23 cellular contexts compared by ENCODE assay signal in the genomic region with DNA sequence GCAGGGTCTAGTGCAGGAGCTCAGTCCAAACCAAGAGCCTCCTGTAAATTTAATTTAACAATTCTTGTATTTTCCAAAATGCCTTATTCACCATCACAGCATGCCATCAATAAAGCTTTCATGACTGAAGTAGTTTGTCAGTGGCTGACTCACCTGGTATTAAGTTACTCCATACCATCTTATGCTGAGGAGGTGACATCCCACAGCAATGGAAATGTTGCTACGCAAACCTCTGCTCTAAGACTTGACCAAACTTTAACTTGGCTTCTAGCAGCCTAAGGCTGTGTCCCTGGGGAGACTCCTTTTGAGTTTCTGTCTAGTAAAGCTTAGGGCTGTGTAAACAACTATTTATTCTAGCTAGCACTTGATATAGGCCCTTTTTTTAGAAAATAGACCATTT.
A peak's percentile ranks its signal among the peaks of the same experiment; 100 is the strongest.
DNase-seq lines count a peak whose midpoint lies in the region; ATAC-seq and TF ChIP-seq lines count a peak whose summit lies in the region.
"Had no signal": no experiment of that assay in that cellular context is flagged by ENCODE, and none has a peak within 500 bp of the region (broad histone marks: within the 10 kb centered on the region; RNA-seq: fewer than 3 reads in every experiment).

No MANE protein-coding gene starts in this region.

- TF ChIP-seq CTCF in GM23338 (conservative IDR thresholded peaks at IDR 0.05; ENCODE audit: low read depth in 2 of 2) = no peak
- TF ChIP-seq CTCF in natural killer cell (IDR thresholded peaks at IDR 0.05) = no peak

- peaks cover under 1% of the 10 kb centered on the region for H3K27me3 Mint-ChIP-seq in GM23338 (ENCODE audit: insufficient read depth, low read depth, poor library complexity)
- no peaks in the 10 kb centered on the region for H3K27me3 Mint-ChIP-seq in natural killer cell (ENCODE audit: low read depth in 2 of 2)
- H3K27me3 Mint-ChIP-seq: activated naive CD8-positive, alpha-beta T cell; brain; naive B cell; stimulated activated naive CD8-positive, alpha-beta T cell treated with anti-CD3 and anti-CD28 coated beads, Interleukin-15, Interleukin-2, amounts not matched to agents 100 ng/mL and 50 ng/mL, for 24 hours had no signal

- H3K9me3 Mint-ChIP-seq in GM23338 = no peaks in the 10 kb centered on the region
- H3K9me3 Mint-ChIP-seq in natural killer cell = peaks cover 17 to 23% of the 10 kb centered on the region in 2 donors
- H3K9me3 Mint-ChIP-seq: stimulated activated naive CD8-positive, alpha-beta T cell treated with anti-CD3 and anti-CD28 coated beads, Interleukin-15, Interleukin-2, amounts not matched to agents 100 ng/mL and 50 ng/mL, for 24 hours had no signal

- H4K20me1 ChIP-seq in GM23338 (replicated peaks; ENCODE audit: insufficient read depth) = no peaks in the 10 kb centered on the region

- H3K27me3 ChIP-seq in GM23338 (ENCODE audit: insufficient read depth) = no peaks in the 10 kb centered on the region
- H3K27me3 ChIP-seq: hepatocyte, pancreas, sigmoid colon had no signal

- H3K36me3 ChIP-seq in GM23338 (ENCODE audit: insufficient read depth) = no peaks in the 10 kb centered on the region
- H3K36me3 ChIP-seq: pancreas, sigmoid colon had no signal

- peak overlapping the region; percentile 56; the same call in 1 of the 2 replicates for H2AFZ ChIP-seq in GM23338
- H2AFZ ChIP-seq: GM23248, hepatocyte had no signal

- H3K9me2 ChIP-seq in GM23338 (ENCODE audit: insufficient read depth) = no peaks in the 10 kb centered on the region

- no peak for ATAC-seq in GM23338
- ATAC-seq in natural killer cell = no peak
- no peak for ATAC-seq in GM21529 (IDR thresholded peaks at IDR 0.05; ENCODE audit: unreplicated experiment)
- ATAC-seq in GM21447 (IDR thresholded peaks at IDR 0.05; ENCODE audit: unreplicated experiment) = no peak
- ATAC-seq: HepG2, pancreas had no signal

- H3K27ac Mint-ChIP-seq in GM23338 (no peak overlapping the region), natural killer cell (no peak overlapping the region)
- H3K27ac Mint-ChIP-seq: activated naive CD8-positive, alpha-beta T cell; brain; naive B cell; stimulated activated naive CD8-positive, alpha-beta T cell treated with anti-CD3 and anti-CD28 coated beads, Interleukin-15, Interleukin-2, amounts not matched to agents 100 ng/mL and 50 ng/mL, for 24 hours had no signal

- no peak overlapping the region for H3K27ac ChIP-seq in GM23338 (ENCODE audit: low read depth)
- H3K27ac ChIP-seq: GM23248, hepatocyte, pancreas, sigmoid colon had no signal

- H3K4me2 ChIP-seq in GM23338 = no peak overlapping the region
- H3K4me2 ChIP-seq: hepatocyte had no signal

- H3K4me1 Mint-ChIP-seq in GM23338 (peaks cover 7% of the 10 kb centered on the region; the same call in 2 of the 3 replicates), natural killer cell (no peaks in the 10 kb centered on the region)
- H3K4me1 Mint-ChIP-seq: naive B cell had no signal

- intact Hi-C loops in natural killer cell (cut with micrococcal nuclease) = no loop called here

- H3K4me3 Mint-ChIP-seq in GM23338 (no peak overlapping the region), natural killer cell (no peak overlapping the region)
- H3K4me3 Mint-ChIP-seq: activated naive CD8-positive, alpha-beta T cell; brain; naive B cell; stimulated activated naive CD8-positive, alpha-beta T cell treated with anti-CD3 and anti-CD28 coated beads, Interleukin-15, Interleukin-2, amounts not matched to agents 100 ng/mL and 50 ng/mL, for 24 hours had no signal

- H3K36me3 Mint-ChIP-seq in GM23338 (ENCODE audit: low read depth) (no peaks in the 10 kb centered on the region), natural killer cell (peaks cover 6% of the 10 kb centered on the region)
- H3K36me3 Mint-ChIP-seq: activated naive CD8-positive, alpha-beta T cell; brain; naive B cell had no signal

- no peaks in the 10 kb centered on the region for H3K79me2 ChIP-seq in GM23338 (replicated peaks; ENCODE audit: insufficient read depth)
- H3K79me2 ChIP-seq: hepatocyte had no signal

- no peaks in the 10 kb centered on the region for H3F3A ChIP-seq in GM23338 (replicated peaks; ENCODE audit: low read depth)

- H3K4me3 ChIP-seq in GM23338 = no peak overlapping the region
- H3K4me3 ChIP-seq: GM23248, hepatocyte, pancreas, sigmoid colon had no signal

- DNase-seq in GM23338 (ENCODE audit: low spot score) (no peak), LHCN-M2 (ENCODE audit: low read depth) (peak; percentile 34), UCSD-AML1 (lab: John Stamatoyannopoulos, UW; ENCODE audit: unreplicated experiment) (peak; percentile 5), iPS-NIHi11 (ENCODE audit: low spot score) (peak; percentile 23), natural killer cell (no peak)
- DNase-seq in activated CD4-positive, CD25-positive, alpha-beta regulatory T cell (lab: John Stamatoyannopoulos, UW) = no peak
- DNase-seq: activated CD4-positive, alpha-beta T cell treated with anti-CD3 and anti-CD28 coated beads for 4 hours; cortex of kidney; GM23248; naive B cell; NCI-H2029; NCI-H774; pancreas; sigmoid colon; stimulated activated CD4-positive, alpha-beta T cell treated with anti-CD3 and anti-CD28 coated beads, Interleukin-2, amount 100 ng/mL, for 24 hours; trophoblast cell had no signal

- H3K4me1 ChIP-seq in GM23338 (ENCODE audit: insufficient read depth) = no peaks in the 10 kb centered on the region
- H3K4me1 ChIP-seq: pancreas, sigmoid colon had no signal

TF ChIP-seq in GM23338, 12 proteins besides CTCF, POLR2A, EP300 and RAD21:
- TF ChIP-seq CREB1 (CRISPR knock-in tag; IDR thresholded peaks at IDR 0.05; ENCODE audit: low read depth) (no peak), ZNF114 (CRISPR knock-in tag; IDR thresholded peaks at IDR 0.05) (no peak), NANOG (IDR thresholded peaks at IDR 0.05; ENCODE audit: borderline replicate concordance) (no peak), EZH2 (IDR thresholded peaks at IDR 0.05; ENCODE audit: low read depth, unreplicated experiment) (no peak), ZNF331 (CRISPR knock-in tag; IDR thresholded peaks at IDR 0.05; ENCODE audit: low read depth) (no peak), JUNB (IDR thresholded peaks at IDR 0.05; ENCODE audit: unreplicated experiment) (no peak), POLR2AphosphoS5 (IDR thresholded peaks at IDR 0.05; ENCODE audit: low read depth) (no peak)
- TF ChIP-seq, protein P1, sequence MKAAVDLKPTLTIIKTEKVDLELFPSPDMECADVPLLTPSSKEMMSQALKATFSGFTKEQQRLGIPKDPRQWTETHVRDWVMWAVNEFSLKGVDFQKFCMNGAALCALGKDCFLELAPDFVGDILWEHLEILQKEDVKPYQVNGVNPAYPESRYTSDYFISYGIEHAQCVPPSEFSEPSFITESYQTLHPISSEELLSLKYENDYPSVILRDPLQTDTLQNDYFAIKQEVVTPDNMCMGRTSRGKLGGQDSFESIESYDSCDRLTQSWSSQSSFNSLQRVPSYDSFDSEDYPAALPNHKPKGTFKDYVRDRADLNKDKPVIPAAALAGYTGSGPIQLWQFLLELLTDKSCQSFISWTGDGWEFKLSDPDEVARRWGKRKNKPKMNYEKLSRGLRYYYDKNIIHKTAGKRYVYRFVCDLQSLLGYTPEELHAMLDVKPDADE (IDR thresholded peaks at IDR 0.05) = no peak

Comparison
In these comparisons a context has a peak if more than half of its experiments do, and no peak if none do; other contexts are left out.
1. DNase-seq: peak in LHCN-M2 (single experiment), UCSD-AML1 (single experiment) and iPS-NIHi11 (single experiment); none in GM23338 (single experiment), natural killer cell (single experiment) and activated CD4-positive, CD25-positive, alpha-beta regulatory T cell (0 of 4).